In the genomic region with DNA sequence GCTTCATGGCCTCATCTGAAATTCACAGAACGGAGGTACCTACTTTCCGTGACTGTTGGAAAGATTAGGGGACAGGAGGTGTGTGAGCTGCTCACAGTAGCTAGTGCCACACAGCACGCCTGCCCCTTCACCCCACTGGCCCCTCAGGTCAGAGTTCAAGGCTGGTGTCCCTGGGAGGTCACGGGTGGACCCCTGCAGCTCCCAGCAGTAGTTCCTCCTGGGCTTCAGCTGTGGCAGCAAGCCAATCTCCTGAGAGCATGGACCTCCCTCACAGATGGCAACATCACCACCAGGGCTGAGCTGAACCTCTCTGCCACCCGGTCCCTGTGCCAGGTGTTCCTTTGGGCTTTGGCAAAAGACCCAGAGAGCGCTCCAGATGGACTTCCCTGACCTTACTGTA, we compare ENCODE assay signal across 17 cellular contexts. TPM values are rescaled to one million over a fixed set of nuclear protein-coding genes. Genes with fewer than 3 reads are reported as not detected.
A peak's percentile ranks its signal among the peaks of the same experiment; 100 is the strongest.
DNase-seq lines count a peak whose midpoint lies in the region; ATAC-seq and TF ChIP-seq lines count a peak whose summit lies in the region.
"Had no signal": no experiment of that assay in that cellular context is flagged by ENCODE, and none has a peak within 500 bp of the region (broad histone marks: within the 10 kb centered on the region; RNA-seq: fewer than 3 reads in every experiment).

No MANE protein-coding gene starts in this region.

- H3K36me3 ChIP-seq in BE2C = peaks cover 31% of the 10 kb centered on the region
- no peaks in the 10 kb centered on the region for H3K36me3 ChIP-seq in Caco-2 (ENCODE audit: control insufficient read depth, insufficient read depth, low read length)
- no peaks in the 10 kb centered on the region for H3K36me3 ChIP-seq in SU-DHL-6 (ENCODE audit: low read length)
- H3K36me3 ChIP-seq: colonic mucosa, MG63, prostate gland had no signal

- no peaks in the 10 kb centered on the region for H3K9me2 ChIP-seq in SU-DHL-6 (replicated peaks; ENCODE audit: insufficient read depth, low read length)

- TF ChIP-seq CTCF in BE2C (IDR thresholded peaks at IDR 0.05; ENCODE audit: low read depth, low read length) (no peak), Caco-2 (IDR thresholded peaks at IDR 0.05; ENCODE audit: insufficient read depth in 1 of 2, low read depth in 1 of 2, low read length in 1 of 2, severe bottlenecking in 1 of 2, unreplicated experiment in 1 of 2) (no peak), SU-DHL-6 (IDR thresholded peaks at IDR 0.05; ENCODE audit: insufficient read depth, low read length, poor library complexity, severe bottlenecking) (no peak)

- ATAC-seq in HG02571 (IDR thresholded peaks at IDR 0.05; ENCODE audit: unreplicated experiment) = no peak
- ATAC-seq: left cardiac atrium had no signal

- H3K4me2 ChIP-seq in SU-DHL-6 (ENCODE audit: low read depth, low read length, poor library complexity, severe bottlenecking) = peak overlapping the region; percentile 91

- no peak overlapping the region for H2AFZ ChIP-seq in SU-DHL-6 (ENCODE audit: low read depth, low read length, severe bottlenecking)
- H2AFZ ChIP-seq: PC-9 had no signal

- H4K20me1 ChIP-seq in SU-DHL-6 (ENCODE audit: low read depth, low read length) = no peaks in the 10 kb centered on the region

- CTCF ChIA-PET in Caco-2 (lab: Charles Lee) = no interaction called here

- POLR2A ChIA-PET in Caco-2 (lab: Charles Lee) = no interaction called here

- no peaks in the 10 kb centered on the region for H3F3A ChIP-seq in SU-DHL-6 (ENCODE audit: insufficient read depth)

- peaks cover 34% of the 10 kb centered on the region for H3K79me2 ChIP-seq in SU-DHL-6 (ENCODE audit: insufficient read depth, low read length)

- H3K27me3 ChIP-seq in BE2C = no peaks in the 10 kb centered on the region
- no peaks in the 10 kb centered on the region for H3K27me3 ChIP-seq in Caco-2 (replicated peaks; ENCODE audit: control insufficient read depth, insufficient read depth, low read length)
- H3K27me3 ChIP-seq in SU-DHL-6 (ENCODE audit: low read length) = no peaks in the 10 kb centered on the region
- H3K27me3 ChIP-seq: colonic mucosa, MG63 had no signal

- H3K9ac ChIP-seq in SU-DHL-6 (ENCODE audit: low read length) = peak overlapping the region; percentile 92; the same call in 1 of the 2 replicates

- no peak overlapping the region for H3K27ac ChIP-seq in SU-DHL-6 (ENCODE audit: low read depth, low read length)
- H3K27ac ChIP-seq: colonic mucosa, PC-9, prostate gland had no signal

- BruUV-seq in Caco-2 (replicated peaks; lab: Mats Ljungman, UMichigan) = no TSS peak

- H3K4me1 Mint-ChIP-seq in Caco-2 (ENCODE audit: low read depth, unreplicated experiment) = no peaks in the 10 kb centered on the region
- H3K4me1 Mint-ChIP-seq in immature natural killer cell = peaks cover 22 to 28% of the 10 kb centered on the region in 2 donors

- H3K4me3 ChIP-seq in BE2C (ENCODE audit: low read depth, low read length) (peak overlapping the region; percentile 78), Caco-2 (ENCODE audit: low read depth, low read length) (no peak overlapping the region), SU-DHL-6 (ENCODE audit: insufficient read depth, low read length, poor library complexity, severe bottlenecking) (no peak overlapping the region)

- H3K4me1 ChIP-seq in BE2C (peaks cover 18% of the 10 kb centered on the region), Caco-2 (0 out of 2 replicates have a peak, but pooled peaks cover 4% of the 10 kb centered on the region)
- H3K4me1 ChIP-seq: prostate gland had no signal

- no peaks in the 10 kb centered on the region for H3K9me3 Mint-ChIP-seq in Caco-2 (ENCODE audit: unreplicated experiment)
- H3K9me3 Mint-ChIP-seq in immature natural killer cell = no peaks in the 10 kb centered on the region
- H3K9me3 Mint-ChIP-seq: activated B cell treated with CpG ODN at 0.5 μM for 24 hours had no signal

- no peak overlapping the region for H3K27ac Mint-ChIP-seq in Caco-2 (ENCODE audit: unreplicated experiment)
- no peak overlapping the region for H3K27ac Mint-ChIP-seq in immature natural killer cell

- intact Hi-C loops in Caco-2 (cut with micrococcal nuclease; ENCODE audit: unreplicated experiment) = loop anchor here (5.0 to 10.0 kb wide), 3 partner anchors 70 to 580 kb away; a partner anchor contains a TSS

- H3K27me3 Mint-ChIP-seq in Caco-2 (ENCODE audit: insufficient read depth, unreplicated experiment) = no peaks in the 10 kb centered on the region
- peaks cover 4 to 9% (median 7%) of the 10 kb centered on the region in 3 donors for H3K27me3 Mint-ChIP-seq in immature natural killer cell (ENCODE audit: low read depth in 3 of 3)
- H3K27me3 Mint-ChIP-seq: activated B cell treated with CpG ODN at 0.5 μM for 24 hours had no signal

- H3K9me3 ChIP-seq in BE2C (no peaks in the 10 kb centered on the region), Caco-2 (no peaks in the 10 kb centered on the region), SU-DHL-6 (ENCODE audit: insufficient read depth, low read length) (no peaks in the 10 kb centered on the region)
- H3K9me3 ChIP-seq: colonic mucosa, MG63, prostate gland had no signal

- H3K4me3 Mint-ChIP-seq in Caco-2 (ENCODE audit: unreplicated experiment) = peak overlapping the region; percentile 90
- peak overlapping the region in 3 of 5 donors; percentile 87 to 92 (median 89) for H3K4me3 Mint-ChIP-seq in immature natural killer cell

- DNase-seq in BE2C (no peak), Caco-2 (no peak), immature natural killer cell (no peak), islet precursor cell (no peak), SIG-M5 treated with dmso at 0.1 percent for 504 hours (lab: John Stamatoyannopoulos, UW; ENCODE audit: unreplicated experiment) (no peak), ecto neural progenitor cell (ENCODE audit: low spot score) (no peak)
- DNase-seq: activated B cell treated with CpG ODN at 0.5 μM for 24 hours; colonic mucosa; left cardiac atrium; MG63; NCI-H1930; NCI-H510A treated with DMSO at 0.1 percent for 48 hours; PC-9; stimulated activated CD4-positive, alpha-beta T cell treated with anti-CD3 and anti-CD28 coated beads, Interleukin-15, amount 100 ng/mL, for 24 hours had no signal

- H3K36me3 Mint-ChIP-seq in Caco-2 (ENCODE audit: insufficient read depth, unreplicated experiment) = peaks cover 11% of the 10 kb centered on the region
- H3K36me3 Mint-ChIP-seq in immature natural killer cell = no peaks in the 10 kb centered on the region

RNA-seq across cellular contexts. Expression of a gene that starts 1.8 kb away (rescaled TPM):
- 278 TPM for polyA plus RNA-seq in BE2C (2012; ENCODE audit: insufficient read depth, insufficient read length, low read depth)
- 53.3 and 54.0 TPM in 2 replicates for total RNA-seq in Caco-2 (2022)
- polyA plus RNA-seq in immature natural killer cell = 100 to 1,000 TPM in 2 of 3 donors, 10 to 100 TPM in 1; 95.6 to 131 (median 118) TPM

RNA-seq across cellular contexts. Expression of a gene that starts 2.1 kb away (rescaled TPM):
- polyA plus RNA-seq in BE2C (2012; ENCODE audit: insufficient read depth, insufficient read length, low read depth) = 1,099 TPM
- total RNA-seq in Caco-2 (2022) = 353 and 373 TPM in 2 replicates
- polyA plus RNA-seq in immature natural killer cell = 100 to 1,000 TPM; 535 to 803 (median 726) TPM

RNA-seq across cellular contexts. Expression of a gene that starts 11.5 kb away (rescaled TPM):
- polyA plus RNA-seq in BE2C (2012; ENCODE audit: insufficient read depth, insufficient read length, low read depth) = 30.3 TPM
- not detected in 2 replicates for total RNA-seq in Caco-2 (2022)
- not detected for polyA plus RNA-seq in immature natural killer cell
- total RNA-seq: activated B cell treated with CpG ODN at 0.5 μM for 24 hours had no signal

RNA-seq across cellular contexts. Expression of a gene that starts 28.3 kb away (rescaled TPM):
- 136 TPM for polyA plus RNA-seq in BE2C (2012; ENCODE audit: insufficient read depth, insufficient read length, low read depth)
- total RNA-seq in Caco-2 (2022) = 0.16 TPM in 1 of 2 replicates, not detected in the other
- not detected for polyA plus RNA-seq in immature natural killer cell
- total RNA-seq: activated B cell treated with CpG ODN at 0.5 μM for 24 hours had no signal

RNA-seq across cellular contexts. Expression of a gene that starts 38.0 kb away (rescaled TPM):
- polyA plus RNA-seq in BE2C (2012; ENCODE audit: insufficient read depth, insufficient read length, low read depth) = 127 TPM
- total RNA-seq in Caco-2 (2022) = 1.3 and 1.8 TPM in 2 replicates
- 10 to 100 TPM in 1 of 3 donors, 1 to 10 TPM in 1, under 1 TPM in 1; 0.93 to 11.4 (median 6.1) TPM for polyA plus RNA-seq in immature natural killer cell
